ENCODE assay signal across 22 cellular contexts in the genomic region with DNA sequence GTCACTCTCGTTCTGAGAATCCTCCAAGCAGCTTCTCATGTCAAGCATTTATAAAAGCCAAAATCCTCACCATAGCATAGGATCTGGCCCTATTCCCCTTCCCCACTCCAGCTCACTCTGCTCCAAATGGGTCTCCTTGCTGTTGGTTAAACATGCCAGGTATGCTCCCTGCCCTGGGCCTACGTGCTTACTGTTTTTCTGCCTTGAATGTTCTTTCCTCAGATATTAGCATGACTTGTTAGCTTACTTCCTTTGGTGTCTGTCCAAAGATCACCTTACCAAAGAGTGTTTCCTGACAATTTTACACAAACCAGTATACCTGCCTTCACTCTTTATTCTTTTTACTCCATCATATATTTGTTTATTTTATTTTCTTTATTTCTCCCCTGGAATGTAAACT.
"Had no signal": no experiment of that assay in that cellular context is flagged by ENCODE, and none has a peak within 500 bp of the region (broad histone marks: within the 10 kb centered on the region; RNA-seq: fewer than 3 reads in every experiment).

No MANE protein-coding gene starts in this region.

- H3K27me3 ChIP-seq: colonic mucosa, heart right ventricle, sigmoid colon, uterus had no signal

- ATAC-seq: esophagus mucosa; heart right ventricle; left lobe of liver; natural killer cell; stimulated activated naive B cell treated with anti-CD40 and anti-IgM and Interleukin-4, amounts not matched to agents 10 μg/mL and 1 μg/mL and 100 μg/mL, for 72 hours; stimulated activated naive CD8-positive, alpha-beta T cell treated with anti-CD3 and anti-CD28 coated beads, Interleukin-15, amount 100 ng/mL, for 72 hours had no signal

- H3K36me3 ChIP-seq: colonic mucosa, uterus had no signal

- H3K9me3 ChIP-seq: colonic mucosa, heart right ventricle, lower lobe of right lung, sigmoid colon, thoracic aorta, uterus had no signal

- H3K4me1 Mint-ChIP-seq: mesothelial cell of epicardium, neural crest cell had no signal

- H3K27ac Mint-ChIP-seq: memory B cell; mesothelial cell of epicardium; natural killer cell; stimulated activated naive B cell treated with anti-CD40 and anti-IgM and Interleukin-4, amounts not matched to agents 10 μg/mL and 1 μg/mL and 100 μg/mL, for 72 hours; stimulated activated naive CD8-positive, alpha-beta T cell treated with anti-CD3 and anti-CD28 coated beads, Interleukin-15, amount 100 ng/mL, for 72 hours had no signal

- DNase-seq: colonic mucosa; effector CD8-positive, alpha-beta T cell; heart right ventricle; hypothalamus; kidney glomerular epithelial cell; lower lobe of right lung; natural killer cell; posterior cingulate gyrus; sigmoid colon; stimulated activated CD4-positive, alpha-beta T cell treated with anti-CD3 and anti-CD28 coated beads, Interleukin-2, amount 100 ng/mL, for 24 hours; stimulated activated CD4-positive, alpha-beta T cell treated with anti-CD3 and anti-CD28 coated beads, Interleukin-4, amount 100 ng/mL, for 4 hours; stimulated activated naive B cell treated with anti-CD40 and anti-IgM and Interleukin-4, amounts not matched to agents 10 μg/mL and 1 μg/mL and 100 μg/mL, for 72 hours; stimulated activated naive CD8-positive, alpha-beta T cell treated with anti-CD3 and anti-CD28 coated beads, Interleukin-15, amount 100 ng/mL, for 72 hours; trophoblast cell; uterus had no signal

- H3K36me3 Mint-ChIP-seq: mesothelial cell of epicardium had no signal

- H3K27ac ChIP-seq: colonic mucosa, heart right ventricle, sigmoid colon, thoracic aorta, uterus had no signal

- H3K4me1 ChIP-seq: colonic mucosa, sigmoid colon, uterus had no signal

- H3K9me3 Mint-ChIP-seq: memory B cell; mesothelial cell of epicardium; natural killer cell; neural crest cell; stimulated activated naive B cell treated with anti-CD40 and anti-IgM and Interleukin-4, amounts not matched to agents 10 μg/mL and 1 μg/mL and 100 μg/mL, for 72 hours; stimulated activated naive CD8-positive, alpha-beta T cell treated with anti-CD3 and anti-CD28 coated beads, Interleukin-15, amount 100 ng/mL, for 72 hours had no signal

- H3K27me3 Mint-ChIP-seq: memory B cell; stimulated activated naive B cell treated with anti-CD40 and anti-IgM and Interleukin-4, amounts not matched to agents 10 μg/mL and 1 μg/mL and 100 μg/mL, for 72 hours; stimulated activated naive CD8-positive, alpha-beta T cell treated with anti-CD3 and anti-CD28 coated beads, Interleukin-15, amount 100 ng/mL, for 72 hours had no signal

- H3K4me3 ChIP-seq: colonic mucosa, heart right ventricle, lower lobe of right lung, sigmoid colon, skin epidermis, thoracic aorta, uterus had no signal

- H3K4me3 Mint-ChIP-seq: memory B cell; mesothelial cell of epicardium; natural killer cell; neural crest cell; stimulated activated naive B cell treated with anti-CD40 and anti-IgM and Interleukin-4, amounts not matched to agents 10 μg/mL and 1 μg/mL and 100 μg/mL, for 72 hours; stimulated activated naive CD8-positive, alpha-beta T cell treated with anti-CD3 and anti-CD28 coated beads, Interleukin-15, amount 100 ng/mL, for 72 hours had no signal
